25 cellular contexts compared by ENCODE assay signal in the genomic region with DNA sequence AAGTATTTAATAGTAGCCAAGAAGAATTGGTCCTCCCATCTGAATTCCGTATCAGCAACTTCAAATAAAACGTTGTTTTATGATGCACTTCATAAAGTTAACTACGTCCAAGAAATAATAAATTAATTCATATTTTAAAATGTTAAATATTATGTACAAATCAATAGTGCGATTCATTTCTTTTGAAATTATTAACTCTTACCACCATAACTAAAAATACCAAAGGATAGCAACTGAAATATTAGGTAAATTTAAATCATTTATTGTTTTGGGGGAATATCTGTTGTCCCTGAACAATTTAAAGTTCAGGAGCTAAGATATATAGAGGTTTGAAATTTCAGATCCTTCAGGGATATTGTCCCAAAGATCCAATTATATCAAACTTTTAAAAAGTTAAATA. TPM values are rescaled to one million over a fixed set of nuclear protein-coding genes. Genes with fewer than 3 reads are reported as not detected.
DNase-seq lines count a peak whose midpoint lies in the region; FAIRE-seq and TF ChIP-seq lines count a peak whose summit lies in the region.
"Had no signal": no experiment of that assay in that cellular context is flagged by ENCODE, and none has a peak within 500 bp of the region (broad histone marks: within the 10 kb centered on the region; RNA-seq: fewer than 3 reads in every experiment).

A gene with protein sequence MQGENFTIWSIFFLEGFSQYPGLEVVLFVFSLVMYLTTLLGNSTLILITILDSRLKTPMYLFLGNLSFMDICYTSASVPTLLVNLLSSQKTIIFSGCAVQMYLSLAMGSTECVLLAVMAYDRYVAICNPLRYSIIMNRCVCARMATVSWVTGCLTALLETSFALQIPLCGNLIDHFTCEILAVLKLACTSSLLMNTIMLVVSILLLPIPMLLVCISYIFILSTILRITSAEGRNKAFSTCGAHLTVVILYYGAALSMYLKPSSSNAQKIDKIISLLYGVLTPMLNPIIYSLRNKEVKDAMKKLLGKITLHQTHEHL (minus strand): TSS at position 101 of the 400 bp plus-strand sequence. CDS start 1,791 bp downstream, outside the sequence.

- no peaks in the 10 kb centered on the region for H3K27me3 Mint-ChIP-seq in endothelial cell (ENCODE audit: unreplicated experiment)
- H3K27me3 Mint-ChIP-seq: CD4-positive, CD25-positive, alpha-beta regulatory T cell had no signal

- H3K4me1 ChIP-seq in kidney (ENCODE audit: control insufficient read depth in 1 of 2, insufficient read depth in 1 of 2, low read depth in 1 of 2, low read length in 2 of 2) = no peaks in the 10 kb centered on the region
- H3K4me1 ChIP-seq: BE2C had no signal

- H3K27ac Mint-ChIP-seq in endothelial cell (ENCODE audit: unreplicated experiment) = no peak within 1 kb of the TSS
- H3K27ac Mint-ChIP-seq: CD14-positive monocyte; CD4-positive, alpha-beta memory T cell; CD4-positive, CD25-positive, alpha-beta regulatory T cell; CD8-positive, alpha-beta memory T cell had no signal

- no peak within 1 kb of the TSS for H3K4me3 Mint-ChIP-seq in endothelial cell (ENCODE audit: unreplicated experiment)
- H3K4me3 Mint-ChIP-seq: CD14-positive monocyte; CD4-positive, alpha-beta memory T cell; CD4-positive, CD25-positive, alpha-beta regulatory T cell; CD8-positive, alpha-beta memory T cell had no signal

- H3K36me3 ChIP-seq in kidney (ENCODE audit: control insufficient read depth in 1 of 2, insufficient read depth in 2 of 2, low read length in 2 of 2) = no peaks in the 10 kb centered on the region
- H3K36me3 ChIP-seq: BE2C, BLaER1 had no signal

- no peak within 1 kb of the TSS for H3K4me3 ChIP-seq in kidney (ENCODE audit: low read length in 2 of 2)
- H3K4me3 ChIP-seq: BLaER1 had no signal

- no peak for TF ChIP-seq CTCF in kidney (IDR thresholded peaks at IDR 0.05; ENCODE audit: borderline replicate concordance, extremely low read depth, insufficient read depth)
- no peak for TF ChIP-seq CTCF in endothelial cell (IDR thresholded peaks at IDR 0.05; ENCODE audit: unreplicated experiment)

- H3K27ac ChIP-seq in kidney (ENCODE audit: low read depth in 2 of 2, low read length in 2 of 2) = no peak within 1 kb of the TSS
- H3K27ac ChIP-seq: 22Rv1, BLaER1 had no signal

- no peaks in the 10 kb centered on the region for H3K4me1 Mint-ChIP-seq in endothelial cell (ENCODE audit: unreplicated experiment)
- H3K4me1 Mint-ChIP-seq: CD14-positive monocyte had no signal

- no peak within 1 kb of the TSS for H3K9ac ChIP-seq in kidney (ENCODE audit: low read length in 2 of 2)
- H3K9ac ChIP-seq: BLaER1 had no signal

- no peaks in the 10 kb centered on the region for H3K9me3 ChIP-seq in kidney (ENCODE audit: control insufficient read depth in 1 of 2, low read length in 2 of 2)
- H3K9me3 ChIP-seq: BE2C, BLaER1 had no signal

- FAIRE-seq in A204.1 (lab: Jason Lieb, UNC) (peak; percentile 64), endometrium (lab: Jason Lieb, UNC) (peak; percentile 67), kidney (lab: Jason Lieb, UNC) (peak; percentile 79)
- FAIRE-seq: D721Med, G401.6, GM12891, GM19239 had no signal

- no peaks in the 10 kb centered on the region for H3K9me3 Mint-ChIP-seq in endothelial cell (ENCODE audit: unreplicated experiment)
- H3K9me3 Mint-ChIP-seq: CD8-positive, alpha-beta memory T cell had no signal

- intact Hi-C loops in kidney (cut with DNase I) = no loop called here

- no peaks in the 10 kb centered on the region for H3K36me3 Mint-ChIP-seq in endothelial cell (ENCODE audit: low read depth, unreplicated experiment)
- H3K36me3 Mint-ChIP-seq: CD14-positive monocyte; CD4-positive, alpha-beta memory T cell; CD4-positive, CD25-positive, alpha-beta regulatory T cell; CD8-positive, alpha-beta memory T cell had no signal

- DNase-seq in kidney (no peak), hepatic stellate cell (ENCODE audit: low spot score) (no peak), endothelial cell (ENCODE audit: low spot score) (no peak)
- DNase-seq: ACHN; BE2C; C1 segment of cervical spinal cord; Calu3; CD4-positive, alpha-beta memory T cell; CD4-positive, CD25-positive, alpha-beta regulatory T cell; CD8-positive, alpha-beta memory T cell; COR-L47; DMS79 treated with DMSO at 0.1 percent for 48 hours; GF-D8 had no signal

RNA-seq across cellular contexts. Expression of the gene that starts here (rescaled TPM):
- not detected for total RNA-seq in kidney
- polyA plus RNA-seq in kidney (ENCODE audit: insufficient read depth, low read depth, low replicate concordance) = not detected
- total RNA-seq in endothelial cell (ENCODE audit: unreplicated experiment) = not detected
- total RNA-seq: A172; A673; Calu3; CD4-positive, alpha-beta memory T cell; CD4-positive, CD25-positive, alpha-beta regulatory T cell; CD8-positive, alpha-beta memory T cell had no signal
- polyA plus RNA-seq: AG04450; CD14-positive monocyte; CD4-positive, alpha-beta memory T cell; CD4-positive, CD25-positive, alpha-beta regulatory T cell; CD8-positive, alpha-beta memory T cell had no signal
